ENCODE assay signal across 32 cellular contexts in genomic region chr10:110350812-110351211, GRCh38.
"Had no signal": no experiment of that assay in that cellular context is flagged by ENCODE, and none has a peak within 500 bp of the region (broad histone marks: within the 10 kb centered on the region; RNA-seq: fewer than 3 reads in every experiment).

No MANE protein-coding gene starts in this region.

- H3K4me1 ChIP-seq: prostate gland, testis had no signal

- H3K36me3 ChIP-seq: esophagus squamous epithelium, heart right ventricle, neutrophil, prostate gland, sigmoid colon, spleen, tibial artery had no signal

- H3K9me3 ChIP-seq: esophagus squamous epithelium, heart right ventricle, mucosa of descending colon, neutrophil, prostate gland, sigmoid colon, spleen, testis, tibial artery had no signal

- H3K36me3 Mint-ChIP-seq: mesothelial cell of epicardium; natural killer cell treated with Interleukin-12 subunit alpha and Interleukin-12 subunit beta and Interleukin-15 and Interleukin-18, amount 100 ng/mL, for 72 hours; stimulated activated memory B cell treated with anti-CD40 and anti-IgM and Interleukin-4, amounts not matched to agents 10 μg/mL and 1 μg/mL and 100 μg/mL, for 72 hours; type B pancreatic cell had no signal

- H3K4me3 ChIP-seq: esophagus squamous epithelium, heart right ventricle, lung, mucosa of descending colon, prostate gland, sigmoid colon, skin epidermis, spleen, testis, tibial artery had no signal

- FAIRE-seq: endometrium, urothelium cell line had no signal

- H3K27me3 Mint-ChIP-seq: effector memory CD8-positive, alpha-beta T cell; naive B cell; stimulated activated memory B cell treated with anti-CD40 and anti-IgM and Interleukin-4, amounts not matched to agents 10 μg/mL and 1 μg/mL and 100 μg/mL, for 72 hours had no signal

- H3K27ac Mint-ChIP-seq: mesothelial cell of epicardium; stimulated activated memory B cell treated with anti-CD40 and anti-IgM and Interleukin-4, amounts not matched to agents 10 μg/mL and 1 μg/mL and 100 μg/mL, for 72 hours; type B pancreatic cell had no signal

- H3K27ac ChIP-seq: esophagus squamous epithelium, heart right ventricle, neutrophil, prostate gland, sigmoid colon, skin epidermis, spleen, testis, tibial artery had no signal

- DNase-seq: cortex of kidney; effector memory CD8-positive, alpha-beta T cell; erythroblast; esophagus squamous epithelium; foreskin melanocyte; glutamatergic neuron; heart right ventricle; hippocampal formation; islet precursor cell; mesenchymal stem cell; mucosa of descending colon; naive B cell; right cardiac atrium; sigmoid colon; spleen; stimulated activated CD4-positive, alpha-beta T cell treated with anti-CD3 and anti-CD28 coated beads, Interleukin-4, amount 100 ng/mL, for 4 hours; stimulated activated naive CD8-positive, alpha-beta T cell treated with anti-CD3 and anti-CD28 coated beads, Interleukin-15, Interleukin-2, amounts not matched to agents 100 U/mL and 50 U/mL, for 24 hours; substantia nigra; testis; tibial artery had no signal

- ATAC-seq: effector memory CD8-positive, alpha-beta T cell; heart right ventricle; left lobe of liver; mucosa of descending colon; natural killer cell treated with Interleukin-12 subunit alpha and Interleukin-12 subunit beta and Interleukin-15 and Interleukin-18, amount 100 ng/mL, for 72 hours; right cardiac atrium; stimulated activated memory B cell treated with anti-CD40 and anti-IgM and Interleukin-4, amounts not matched to agents 10 μg/mL and 1 μg/mL and 100 μg/mL, for 72 hours; stimulated activated naive CD8-positive, alpha-beta T cell treated with anti-CD3 and anti-CD28 coated beads, Interleukin-15, Interleukin-2, amounts not matched to agents 100 U/mL and 50 U/mL, for 24 hours had no signal

- H3K4me3 Mint-ChIP-seq: effector memory CD8-positive, alpha-beta T cell; mesothelial cell of epicardium; naive B cell; natural killer cell treated with Interleukin-12 subunit alpha and Interleukin-12 subunit beta and Interleukin-15 and Interleukin-18, amount 100 ng/mL, for 72 hours; neural crest cell; stimulated activated memory B cell treated with anti-CD40 and anti-IgM and Interleukin-4, amounts not matched to agents 10 μg/mL and 1 μg/mL and 100 μg/mL, for 72 hours; type B pancreatic cell had no signal

- H3K9me3 Mint-ChIP-seq: effector memory CD8-positive, alpha-beta T cell; natural killer cell treated with Interleukin-12 subunit alpha and Interleukin-12 subunit beta and Interleukin-15 and Interleukin-18, amount 100 ng/mL, for 72 hours; neural crest cell; stimulated activated memory B cell treated with anti-CD40 and anti-IgM and Interleukin-4, amounts not matched to agents 10 μg/mL and 1 μg/mL and 100 μg/mL, for 72 hours; type B pancreatic cell had no signal

- H3K27me3 ChIP-seq: esophagus squamous epithelium, sigmoid colon, spleen, testis had no signal
